ENCODE assay signal across 8 cellular contexts in genomic region chr6:24403501-24403824, GRCh38. TPM values are rescaled to one million over a fixed set of nuclear protein-coding genes. Genes with fewer than 3 reads are reported as not detected.
DNase-seq lines count a peak whose midpoint lies in the region; ATAC-seq and TF ChIP-seq lines count a peak whose summit lies in the region.

No MANE protein-coding gene starts in this region.

- intact Hi-C loops in lower lobe of right lung (cut with DNase I) (no loop called here), upper lobe of right lung (cut with DNase I) (no loop called here)

- H3K9me3 ChIP-seq in lower lobe of right lung (no peaks in the 10 kb centered on the region), upper lobe of right lung (no peaks in the 10 kb centered on the region)

- peaks cover 29% of the 10 kb centered on the region for H3K36me3 ChIP-seq in lower lobe of right lung
- H3K36me3 ChIP-seq in upper lobe of right lung, result peaks cover 27% of the 10 kb centered on the region

- H3K27ac ChIP-seq in angular gyrus (ENCODE audit: low read depth, low read length), result peak overlapping the region; percentile 93
- H3K27ac ChIP-seq in lower lobe of right lung, result peak overlapping the region; percentile 85
- H3K27ac ChIP-seq in upper lobe of right lung, result peak overlapping the region; percentile 83

- peak overlapping the region; percentile 57 for H3K27ac Mint-ChIP-seq in activated naive CD4-positive, alpha-beta T cell treated with anti-CD3 and anti-CD28 coated beads, Interleukin-2, amount 10 ng/mL, durations not matched to agents 7 days and 5 days

- H3K27me3 Mint-ChIP-seq in activated naive CD4-positive, alpha-beta T cell treated with anti-CD3 and anti-CD28 coated beads, Interleukin-2, amount 10 ng/mL, durations not matched to agents 7 days and 5 days, result peaks cover 21% of the 10 kb centered on the region

- no peak for DNase-seq in activated naive CD4-positive, alpha-beta T cell treated with anti-CD3 and anti-CD28 coated beads, Interleukin-2, amount 10 ng/mL, durations not matched to agents 7 days and 5 days
- no peak for DNase-seq in activated naive CD4-positive, alpha-beta T cell (lab: John Stamatoyannopoulos, UW)
- DNase-seq in lower lobe of right lung, result no peak
- no peak for DNase-seq in upper lobe of right lung
- no peak for DNase-seq in stimulated activated CD4-positive, alpha-beta T cell treated with anti-CD3 and anti-CD28 coated beads, Interleukin-15, amount 100 ng/mL, for 24 hours

- H3K4me3 ChIP-seq in lower lobe of right lung (peak overlapping the region; percentile 99), upper lobe of right lung (peak overlapping the region; percentile 88)

- H3K27me3 ChIP-seq in lower lobe of right lung (ENCODE audit: low read depth) (no peaks in the 10 kb centered on the region), upper lobe of right lung (no peaks in the 10 kb centered on the region)

- peaks cover 17% of the 10 kb centered on the region for H3K36me3 Mint-ChIP-seq in activated naive CD4-positive, alpha-beta T cell treated with anti-CD3 and anti-CD28 coated beads, Interleukin-2, amount 10 ng/mL, durations not matched to agents 7 days and 5 days

- TF ChIP-seq CTCF in lower lobe of right lung (IDR thresholded peaks at IDR 0.05) (no peak), upper lobe of right lung (IDR thresholded peaks at IDR 0.05) (peak; percentile 6)

- ATAC-seq in lower lobe of right lung (no peak), upper lobe of right lung (no peak), HG02763 (IDR thresholded peaks at IDR 0.05; ENCODE audit: unreplicated experiment) (no peak), HG03460 (IDR thresholded peaks at IDR 0.05; ENCODE audit: unreplicated experiment) (no peak)

- H3K4me1 ChIP-seq in lower lobe of right lung (peaks cover 28% of the 10 kb centered on the region), upper lobe of right lung (peaks cover 8% of the 10 kb centered on the region)

- peak overlapping the region; percentile 95 for H3K4me3 Mint-ChIP-seq in activated naive CD4-positive, alpha-beta T cell treated with anti-CD3 and anti-CD28 coated beads, Interleukin-2, amount 10 ng/mL, durations not matched to agents 7 days and 5 days

- H3K9me3 Mint-ChIP-seq in activated naive CD4-positive, alpha-beta T cell treated with anti-CD3 and anti-CD28 coated beads, Interleukin-2, amount 10 ng/mL, durations not matched to agents 7 days and 5 days, result no peaks in the 10 kb centered on the region

- H3K4me1 Mint-ChIP-seq in activated naive CD4-positive, alpha-beta T cell treated with anti-CD3 and anti-CD28 coated beads, Interleukin-2, amount 10 ng/mL, durations not matched to agents 7 days and 5 days, result peaks cover 24% of the 10 kb centered on the region

- CTCF ChIA-PET in activated naive CD4-positive, alpha-beta T cell treated with anti-CD3 and anti-CD28 coated beads, Interleukin-2, amount 10 ng/mL, durations not matched to agents 7 days and 5 days (lab: Charles Lee), result interaction anchor here (1.6 kb wide), 1 partner anchor 120 kb away, joined by 3 read pairs; no protein-coding TSS in a partner anchor

RNA-seq across cellular contexts. Expression of gene MRS2, which starts 0.7 kb away (rescaled TPM):
- total RNA-seq in lower lobe of right lung (20.5 TPM), upper lobe of right lung (21.3 TPM)

RNA-seq across cellular contexts. Expression of gene DCDC2, which starts 45.6 kb away (rescaled TPM):
- total RNA-seq in lower lobe of right lung (5.6 TPM), upper lobe of right lung (5.3 TPM)
